In the genomic region with DNA sequence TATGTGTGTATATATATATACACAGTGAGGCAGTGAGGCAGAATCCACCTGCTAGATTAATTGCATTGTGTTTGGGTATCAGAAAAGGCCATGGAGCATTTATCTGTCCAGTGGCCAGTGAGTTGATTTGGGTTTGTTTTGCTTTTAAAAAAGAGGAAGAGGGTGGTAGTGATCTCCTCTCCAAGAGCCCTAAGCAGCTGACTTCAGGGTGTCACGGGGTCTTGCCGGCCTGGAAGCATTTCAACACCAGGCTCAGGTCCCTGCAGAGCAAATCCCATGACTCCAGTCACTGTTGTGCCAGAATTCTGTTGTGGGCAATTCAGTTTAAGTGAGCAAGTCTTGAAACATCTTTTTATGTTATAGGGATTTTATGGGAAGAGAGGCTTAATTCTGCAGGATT, we compare ENCODE assay signal across 15 cellular contexts. TPM values are rescaled to one million over a fixed set of nuclear protein-coding genes. Genes with fewer than 3 reads are reported as not detected.
DNase-seq lines count a peak whose midpoint lies in the region; ATAC-seq and TF ChIP-seq lines count a peak whose summit lies in the region.
"Had no signal": no experiment of that assay in that cellular context is flagged by ENCODE, and none has a peak within 500 bp of the region (broad histone marks: within the 10 kb centered on the region; RNA-seq: fewer than 3 reads in every experiment).

No MANE protein-coding gene starts in this region.

- H3K4me3 ChIP-seq in left ventricle myocardium inferior (no peak overlapping the region), retinal pigment epithelial cell (ENCODE audit: low read length) (no peak overlapping the region)

- H3K9me3 ChIP-seq in left ventricle myocardium inferior (replicated peaks): no peaks in the 10 kb centered on the region

- H3K36me3 ChIP-seq in left ventricle myocardium inferior: no peaks in the 10 kb centered on the region

- no peak for ATAC-seq in stimulated activated naive CD8-positive, alpha-beta T cell treated with anti-CD3 and anti-CD28 coated beads, Interleukin-15, Interleukin-2, amounts not matched to agents 100 U/mL and 50 U/mL, for 24 hours
- no peak for ATAC-seq in HG03108 (IDR thresholded peaks at IDR 0.05; ENCODE audit: unreplicated experiment)
- ATAC-seq: activated naive CD8-positive, alpha-beta T cell treated with anti-CD3 and anti-CD28 coated beads, Interleukin-2, amount 50 U/mL, for 24 hours; stimulated activated naive CD8-positive, alpha-beta T cell treated with anti-CD3 and anti-CD28 coated beads, Interleukin-15, amount 100 ng/mL, for 72 hours had no signal

- intact Hi-C loops in left ventricle myocardium inferior (cut with micrococcal nuclease): no loop called here

- POLR2A ChIA-PET in RWPE1 (lab: Yijun Ruan, JAX; ENCODE audit: low non-redundant PET): no interaction called here

- H3K27ac ChIP-seq in left ventricle myocardium inferior (replicated peaks): peak overlapping the region; percentile 36
- H3K27ac ChIP-seq in RWPE1: no peak overlapping the region

- H3K4me1 ChIP-seq in left ventricle myocardium inferior: peaks cover 15% of the 10 kb centered on the region

- TF ChIP-seq CTCF in left ventricle myocardium inferior (IDR thresholded peaks at IDR 0.05; ENCODE audit: borderline replicate concordance) (no peak), retinal pigment epithelial cell (conservative IDR thresholded peaks at IDR 0.05; ENCODE audit: low read depth, low read length) (no peak), RWPE1 (conservative IDR thresholded peaks at IDR 0.05; ENCODE audit: low read depth) (no peak)

- in situ Hi-C loops in KBM-7 (cut with MboI; ENCODE audit: low pct_unique_long_range_greater_than_20kb, low sequenced_read_pairs): no loop called here

- H3K27me3 ChIP-seq in left ventricle myocardium inferior (ENCODE audit: low read depth): no peaks in the 10 kb centered on the region

- CTCF ChIA-PET in RWPE1 (lab: Yijun Ruan, JAX): interaction anchor here (0.7 kb wide), 1 partner anchor 57 kb away, joined by 5 read pairs; no protein-coding TSS in a partner anchor

- DNase-seq in KBM-7 (peak; percentile 52), SKM-1 (lab: John Stamatoyannopoulos, UW; ENCODE audit: unreplicated experiment) (peak; percentile 52), left ventricle myocardium inferior (peak; percentile 46), retinal pigment epithelial cell (ENCODE audit: low read depth) (peak; percentile 61), NCI-H187 (lab: John Stamatoyannopoulos, UW) (no peak), RWPE1 (ENCODE audit: low spot score) (no peak)
- DNase-seq in stimulated activated naive CD8-positive, alpha-beta T cell treated with anti-CD3 and anti-CD28 coated beads, Interleukin-15, Interleukin-2, amounts not matched to agents 100 U/mL and 50 U/mL, for 24 hours: no peak
- DNase-seq: activated CD4-positive, alpha-beta T cell treated with anti-CD3 and anti-CD28 coated beads, Interleukin-2, amount 50 U/mL, for 1 hour; activated naive CD8-positive, alpha-beta T cell treated with anti-CD3 and anti-CD28 coated beads, Interleukin-2, amount 50 U/mL, for 24 hours; activated T-cell treated with anti-CD3 and anti-CD28 coated beads, Interleukin-2, amount 50 U/mL, for 24 hours; H9; NCI-H748 treated with DMSO at 0.1 percent for 48 hours; stimulated activated CD4-positive, alpha-beta T cell treated with anti-CD3 and anti-CD28 coated beads, Interleukin-12 subunit alpha, Interleukin-12 subunit beta, amount 100 ng/mL, for 4 hours; stimulated activated naive CD8-positive, alpha-beta T cell treated with anti-CD3 and anti-CD28 coated beads, Interleukin-15, amount 100 ng/mL, for 72 hours had no signal

RNA-seq across cellular contexts. Expression of a gene that starts 30.6 kb away (rescaled TPM):
- total RNA-seq in left ventricle myocardium inferior: 288 TPM

RNA-seq across cellular contexts. Expression of a gene that starts 34.2 kb away (rescaled TPM):
- 20.3 TPM for total RNA-seq in left ventricle myocardium inferior

Comparison
In these comparisons a context has a peak if more than half of its experiments do, and no peak if none do; other contexts are left out.
1. DNase-seq: peak in KBM-7 (single experiment), SKM-1 (single experiment), left ventricle myocardium inferior (single experiment) and retinal pigment epithelial cell (single experiment); none in NCI-H187 (0 of 2), RWPE1 (single experiment) and stimulated activated naive CD8-positive, alpha-beta T cell treated with anti-CD3 and anti-CD28 coated beads, Interleukin-15, Interleukin-2, amounts not matched to agents 100 U/mL and 50 U/mL, for 24 hours (single experiment).